ENCODE assay signal across 26 cellular contexts in the genomic region with DNA sequence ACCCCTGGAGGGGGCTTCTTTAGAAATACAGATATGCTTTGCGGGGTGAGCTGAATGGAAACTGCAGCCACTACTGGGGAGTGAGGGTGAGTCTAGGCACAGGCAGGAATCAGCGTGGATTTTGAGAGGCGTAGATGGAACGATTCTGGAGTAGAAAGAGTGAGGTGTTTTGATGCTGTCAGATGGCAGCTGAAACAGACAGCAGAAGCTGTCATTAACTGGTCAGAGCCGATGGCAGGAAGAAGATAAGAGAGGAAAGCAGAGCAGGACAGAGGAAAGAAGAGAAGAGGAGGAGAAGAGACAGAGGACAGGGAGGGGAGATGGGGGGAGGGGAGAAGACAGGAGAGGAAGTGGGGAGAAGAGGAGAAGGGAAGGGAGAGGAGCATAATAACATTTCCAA.
"Had no signal": no experiment of that assay in that cellular context is flagged by ENCODE, and none has a peak within 500 bp of the region (broad histone marks: within the 10 kb centered on the region; RNA-seq: fewer than 3 reads in every experiment).

No MANE protein-coding gene starts in this region.

- ATAC-seq: activated CD8-positive, alpha-beta memory T cell treated with anti-CD3 and anti-CD28 coated beads, Interleukin-2, amount 10 ng/mL, durations not matched to agents 7 days and 5 days; activated CD8-positive, alpha-beta T cell treated with anti-CD3 and anti-CD28 coated beads for 36 hours; activated naive CD8-positive, alpha-beta T cell treated with anti-CD3 and anti-CD28 coated beads, Interleukin-2, amount 50 U/mL, for 24 hours; effector memory CD8-positive, alpha-beta T cell; gastrocnemius medialis; naive thymus-derived CD4-positive, alpha-beta T cell; stimulated activated memory B cell treated with anti-CD40 and anti-IgM and Interleukin-4, amounts not matched to agents 10 μg/mL and 1 μg/mL and 100 μg/mL, for 72 hours; stimulated activated naive CD8-positive, alpha-beta T cell treated with anti-CD3 and anti-CD28 coated beads, Interleukin-15, amount 100 ng/mL, for 72 hours had no signal

- H3K27ac ChIP-seq: gastrocnemius medialis, left ventricle myocardium inferior, parathyroid adenoma, right atrium auricular region had no signal

- H3K4me3 ChIP-seq: gastrocnemius medialis, left ventricle myocardium inferior, lung, right atrium auricular region, smooth muscle cell had no signal

- H3K36me3 ChIP-seq: gastrocnemius medialis, left ventricle myocardium inferior, right atrium auricular region had no signal

- H3K79me2 ChIP-seq: parathyroid adenoma had no signal

- H3K4me2 ChIP-seq: smooth muscle cell had no signal

- H3K9ac ChIP-seq: parathyroid adenoma had no signal

- H3K9me3 ChIP-seq: gastrocnemius medialis, right atrium auricular region had no signal

- DNase-seq: activated B cell treated with CpG ODN at 0.5 μM for 24 hours; activated CD4-positive, alpha-beta T cell treated with anti-CD3 and anti-CD28 coated beads, Interleukin-2, amount 50 U/mL, for 1 hour; activated CD8-positive, alpha-beta memory T cell treated with anti-CD3 and anti-CD28 coated beads, Interleukin-2, amount 10 ng/mL, durations not matched to agents 7 days and 5 days; activated CD8-positive, alpha-beta T cell treated with anti-CD3 and anti-CD28 coated beads for 36 hours; activated naive CD8-positive, alpha-beta T cell treated with anti-CD3 and anti-CD28 coated beads, Interleukin-2, amount 50 U/mL, for 24 hours; activated T-cell treated with anti-CD3 and anti-CD28 coated beads, Interleukin-2, amount 50 U/mL, for 48 hours; amygdala; caudate nucleus; cortex of kidney; effector memory CD8-positive, alpha-beta T cell; erythroblast; gastrocnemius medialis; glutamatergic neuron; left ventricle myocardium inferior; naive thymus-derived CD4-positive, alpha-beta T cell; nucleus accumbens; stimulated activated CD4-positive, alpha-beta T cell treated with anti-CD3 and anti-CD28 coated beads, Interleukin-1b, Interleukin-23, amount 100 ng/mL, for 48 hours; stimulated activated CD4-positive, alpha-beta T cell treated with anti-CD3 and anti-CD28 coated beads, Interleukin-4, amount 100 ng/mL, for 4 hours; stimulated activated CD8-positive, alpha-beta memory T cell treated with anti-CD3 and anti-CD28 coated beads, Interleukin-4, amount 100 ng/mL, for 48 hours; stimulated activated naive CD8-positive, alpha-beta T cell treated with anti-CD3 and anti-CD28 coated beads, Interleukin-15, amount 100 ng/mL, for 72 hours; substantia nigra had no signal

- H2AFZ ChIP-seq: parathyroid adenoma had no signal

- H3K27me3 ChIP-seq: right atrium auricular region had no signal

- H3K4me1 ChIP-seq: gastrocnemius medialis, left ventricle myocardium inferior, parathyroid adenoma, right atrium auricular region had no signal
